In the genomic region with DNA sequence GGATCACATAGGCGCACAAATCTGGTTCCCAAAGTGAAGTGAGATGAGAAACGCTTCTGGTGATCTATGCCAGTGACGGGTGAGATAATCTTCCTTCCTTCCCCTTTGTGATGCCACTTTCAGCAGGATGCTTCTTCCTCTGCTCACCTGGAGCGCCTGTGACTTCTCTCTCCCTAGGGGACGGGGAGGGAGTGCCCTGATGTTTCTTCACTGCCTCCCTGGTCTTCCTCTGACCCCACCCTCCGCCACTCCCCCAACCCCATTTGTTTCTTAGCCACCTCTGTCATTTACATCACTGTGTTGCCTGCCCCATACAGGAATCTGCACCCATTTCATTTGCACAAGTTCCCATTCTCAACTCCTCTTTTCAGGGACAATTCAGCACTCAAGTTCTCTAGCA, we compare ENCODE assay signal across 19 cellular contexts.
"Had no signal": no experiment of that assay in that cellular context is flagged by ENCODE, and none has a peak within 500 bp of the region (broad histone marks: within the 10 kb centered on the region; RNA-seq: fewer than 3 reads in every experiment).

No MANE protein-coding gene starts in this region.

- H3K27me3 ChIP-seq: heart left ventricle, sigmoid colon, suprapubic skin had no signal

- ATAC-seq: activated CD8-positive, alpha-beta T cell treated with anti-CD3 and anti-CD28 coated beads, Interleukin-2, amount 10 ng/mL, durations not matched to agents 7 days and 5 days; heart left ventricle; left cardiac atrium; lower lobe of right lung; naive thymus-derived CD8-positive, alpha-beta T cell; stimulated activated naive CD8-positive, alpha-beta T cell treated with anti-CD3 and anti-CD28 coated beads, Interleukin-15, Interleukin-2, amounts not matched to agents 100 U/mL and 50 U/mL, for 24 hours had no signal

- H3K9me3 Mint-ChIP-seq: activated T-helper 1 cell treated with anti-CD3 and anti-CD28 coated beads, Interleukin-12 subunit alpha, Interleukin-12 subunit beta, Interleukin-2, Interleukin-4 antibody, amounts not matched to agents 30 ng/mL and 10 ng/mL and 1 ng/mL, durations not matched to agents 14 hours and 24 hours and 36 hours had no signal

- H3K4me1 ChIP-seq: lower lobe of right lung, prostate gland had no signal

- H3K27me3 Mint-ChIP-seq: naive thymus-derived CD8-positive, alpha-beta T cell had no signal

- H3K4me1 Mint-ChIP-seq: naive thymus-derived CD8-positive, alpha-beta T cell had no signal

- H3K4me3 ChIP-seq: coronary artery, heart left ventricle, lower lobe of right lung, prostate gland, sigmoid colon, suprapubic skin had no signal

- DNase-seq: activated CD4-positive, alpha-beta T cell treated with anti-CD3 and anti-CD28 coated beads for 4 hours; activated CD8-positive, alpha-beta T cell treated with anti-CD3 and anti-CD28 coated beads, Interleukin-2, amount 10 ng/mL, durations not matched to agents 7 days and 5 days; activated naive CD4-positive, alpha-beta T cell; central memory CD4-positive, alpha-beta T cell; effector CD4-positive, alpha-beta T cell; heart left ventricle; left cardiac atrium; lower lobe of right lung; naive thymus-derived CD8-positive, alpha-beta T cell; nucleus accumbens; sigmoid colon; stimulated activated CD4-positive, alpha-beta T cell treated with anti-CD3 and anti-CD28 coated beads, Interleukin-12 subunit alpha, Interleukin-12 subunit beta, amount 100 ng/mL, for 4 hours; stimulated activated CD8-positive, alpha-beta memory T cell treated with anti-CD3 and anti-CD28 coated beads, Interleukin-4, amount 100 ng/mL, for 48 hours; stimulated activated naive CD8-positive, alpha-beta T cell treated with anti-CD3 and anti-CD28 coated beads, Interleukin-15, Interleukin-2, amounts not matched to agents 100 U/mL and 50 U/mL, for 24 hours; T-helper 9 cell had no signal

- H3K4me3 Mint-ChIP-seq: activated CD8-positive, alpha-beta T cell treated with anti-CD3 and anti-CD28 coated beads, Interleukin-2, amount 10 ng/mL, durations not matched to agents 7 days and 5 days; activated T-helper 1 cell treated with anti-CD3 and anti-CD28 coated beads, Interleukin-12 subunit alpha, Interleukin-12 subunit beta, Interleukin-2, Interleukin-4 antibody, amounts not matched to agents 30 ng/mL and 10 ng/mL and 1 ng/mL, durations not matched to agents 14 hours and 24 hours and 36 hours; naive thymus-derived CD8-positive, alpha-beta T cell had no signal

- H3K36me3 ChIP-seq: heart left ventricle, lower lobe of right lung, prostate gland, sigmoid colon, suprapubic skin had no signal

- H3K27ac Mint-ChIP-seq: activated CD8-positive, alpha-beta T cell treated with anti-CD3 and anti-CD28 coated beads, Interleukin-2, amount 10 ng/mL, durations not matched to agents 7 days and 5 days; activated T-helper 1 cell treated with anti-CD3 and anti-CD28 coated beads, Interleukin-12 subunit alpha, Interleukin-12 subunit beta, Interleukin-2, Interleukin-4 antibody, amounts not matched to agents 30 ng/mL and 10 ng/mL and 1 ng/mL, durations not matched to agents 14 hours and 24 hours and 36 hours; naive thymus-derived CD8-positive, alpha-beta T cell had no signal

- H3K9me3 ChIP-seq: heart left ventricle, lower lobe of right lung, prostate gland, sigmoid colon, suprapubic skin had no signal

- H3K27ac ChIP-seq: coronary artery, heart left ventricle, lower lobe of right lung, prostate gland, sigmoid colon, suprapubic skin had no signal
